21 cellular contexts compared by ENCODE assay signal in genomic region chr3:135460273-135460672, GRCh38.
"Had no signal": no experiment of that assay in that cellular context is flagged by ENCODE, and none has a peak within 500 bp of the region (broad histone marks: within the 10 kb centered on the region; RNA-seq: fewer than 3 reads in every experiment).

No MANE protein-coding gene starts in this region.

- H3K9me3 ChIP-seq: lower lobe of right lung, neutrophil, pancreas, right atrium auricular region, thoracic aorta, tibial nerve, upper lobe of left lung had no signal

- DNase-seq: cortex of kidney; effector memory CD8-positive, alpha-beta T cell; erythroblast; head of caudate nucleus; left ventricle myocardium superior; lower lobe of right lung; pancreas; stimulated activated CD4-positive, alpha-beta T cell treated with anti-CD3 and anti-CD28 coated beads, Interleukin-12 subunit alpha, Interleukin-12 subunit beta, amount 100 ng/mL, for 4 hours; stimulated activated CD4-positive, alpha-beta T cell treated with anti-CD3 and anti-CD28 coated beads, Interleukin-1b, Interleukin-23, amount 100 ng/mL, for 48 hours; stimulated activated CD4-positive, alpha-beta T cell treated with anti-CD3 and anti-CD28 coated beads, Interleukin-4, amount 100 ng/mL, for 1 hour; stimulated activated CD8-positive, alpha-beta memory T cell treated with anti-CD3 and anti-CD28 coated beads, Interleukin-4, amount 100 ng/mL, for 48 hours; upper lobe of left lung had no signal

- H3K27me3 Mint-ChIP-seq: effector memory CD8-positive, alpha-beta T cell; natural killer cell treated with Interleukin-12 subunit alpha and Interleukin-12 subunit beta and Interleukin-15 and Interleukin-18, amount 100 ng/mL, for 72 hours had no signal

- ATAC-seq: effector memory CD8-positive, alpha-beta T cell; left ventricle myocardium superior; lower lobe of right lung; natural killer cell treated with Interleukin-12 subunit alpha and Interleukin-12 subunit beta and Interleukin-15 and Interleukin-18, amount 100 ng/mL, for 72 hours; pancreas; sciatic nerve had no signal

- H3K27ac ChIP-seq: lower lobe of right lung, neutrophil, pancreas, right atrium auricular region, thoracic aorta, tibial nerve, upper lobe of left lung had no signal

- H3K4me3 ChIP-seq: lower lobe of right lung, pancreas, right atrium auricular region, smooth muscle cell, thoracic aorta, tibial nerve, upper lobe of left lung had no signal

- H3K27ac Mint-ChIP-seq: effector memory CD8-positive, alpha-beta T cell; natural killer cell treated with Interleukin-12 subunit alpha and Interleukin-12 subunit beta and Interleukin-15 and Interleukin-18, amount 100 ng/mL, for 72 hours; stimulated activated naive CD8-positive, alpha-beta T cell treated with anti-CD3 and anti-CD28 coated beads, Interleukin-15, Interleukin-2, amounts not matched to agents 100 ng/mL and 50 ng/mL, for 24 hours had no signal

- H3K27me3 ChIP-seq: neutrophil, pancreas, right atrium auricular region, tibial nerve, upper lobe of left lung had no signal

- H3K4me2 ChIP-seq: smooth muscle cell had no signal

- H3K9me3 Mint-ChIP-seq: neural crest cell had no signal

- H3K4me1 ChIP-seq: lower lobe of right lung, pancreas, right atrium auricular region, tibial nerve, upper lobe of left lung had no signal

- H3K36me3 ChIP-seq: lower lobe of right lung, neutrophil, pancreas, right atrium auricular region, thoracic aorta, tibial nerve, upper lobe of left lung had no signal

- H3K4me3 Mint-ChIP-seq: effector memory CD8-positive, alpha-beta T cell; natural killer cell treated with Interleukin-12 subunit alpha and Interleukin-12 subunit beta and Interleukin-15 and Interleukin-18, amount 100 ng/mL, for 72 hours; neural crest cell; stimulated activated naive CD8-positive, alpha-beta T cell treated with anti-CD3 and anti-CD28 coated beads, Interleukin-15, Interleukin-2, amounts not matched to agents 100 ng/mL and 50 ng/mL, for 24 hours had no signal

- H3K36me3 Mint-ChIP-seq: natural killer cell treated with Interleukin-12 subunit alpha and Interleukin-12 subunit beta and Interleukin-15 and Interleukin-18, amount 100 ng/mL, for 72 hours had no signal
